Comparison of ENCODE assay signal across 13 cellular contexts in the genomic region with DNA sequence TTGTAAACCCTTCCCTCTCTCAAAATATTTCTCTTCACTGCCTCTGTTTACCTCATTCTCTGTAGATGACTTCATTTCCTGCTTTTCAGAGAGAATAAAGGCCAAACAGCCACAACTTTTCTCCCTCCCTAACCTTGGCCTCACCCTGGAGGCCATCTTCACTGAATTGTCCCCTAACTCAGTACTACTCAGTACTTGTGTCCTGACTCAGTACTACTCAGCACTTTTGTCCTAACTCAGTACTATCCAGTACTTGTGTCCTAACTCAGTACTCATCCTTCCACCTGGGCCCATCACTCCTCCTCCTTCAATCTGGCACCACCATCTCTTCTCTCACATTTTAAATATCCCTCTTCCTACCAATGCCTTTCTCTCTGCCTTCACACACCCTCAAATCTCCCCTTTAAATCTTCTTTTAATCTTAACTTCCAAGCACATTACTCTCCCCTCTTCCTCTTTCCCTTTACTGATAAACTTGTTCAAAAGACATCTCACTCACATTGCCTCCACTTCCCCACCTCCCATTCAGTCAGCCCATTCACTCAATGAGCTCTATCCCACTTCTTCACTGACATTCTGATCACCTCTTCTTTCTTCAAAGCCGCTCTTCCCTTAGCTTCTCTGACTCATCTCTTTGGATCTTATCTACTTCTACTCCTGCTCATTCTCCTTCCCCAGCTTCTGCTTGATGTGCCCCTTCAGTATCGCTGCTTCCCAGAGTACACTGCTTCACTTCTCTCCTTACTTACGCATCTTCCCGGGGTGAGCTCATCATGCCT.
"Had no signal": no experiment of that assay in that cellular context is flagged by ENCODE, and none has a peak within 500 bp of the region (broad histone marks: within the 10 kb centered on the region; RNA-seq: fewer than 3 reads in every experiment).

No MANE protein-coding gene starts in this region.

- H3K27ac ChIP-seq: adrenal gland, lower lobe of right lung, parathyroid adenoma, sigmoid colon, upper lobe of right lung had no signal

- H3K4me1 ChIP-seq: adrenal gland, lower lobe of right lung, parathyroid adenoma, upper lobe of right lung had no signal

- H3K4me3 ChIP-seq: adrenal gland, lower lobe of right lung, sigmoid colon, upper lobe of right lung had no signal

- H3K36me3 ChIP-seq: adrenal gland, lower lobe of right lung, sigmoid colon, upper lobe of right lung had no signal

- ATAC-seq: activated CD4-positive, CD25-positive, alpha-beta regulatory T cell treated with anti-CD3 and anti-CD28 coated beads, Interleukin-2, amount 50 U/mL, for 24 hours; activated naive CD4-positive, alpha-beta T cell treated with anti-CD3 and anti-CD28 coated beads, Interleukin-2, amount 50 U/mL, for 72 hours; activated T-cell treated with anti-CD3 and anti-CD28 coated beads, Interleukin-2, amount 50 U/mL, for 72 hours; lower lobe of right lung; natural killer cell; stimulated activated effector memory CD8-positive, alpha-beta T cell treated with anti-CD3 and anti-CD28 coated beads, Interleukin-12 subunit alpha, Interleukin-12 subunit beta, amount 100 ng/mL, for 72 hours; upper lobe of right lung had no signal

- H3K9me3 ChIP-seq: adrenal gland, lower lobe of right lung, sigmoid colon, upper lobe of right lung had no signal

- H3K27me3 ChIP-seq: upper lobe of right lung had no signal

- DNase-seq: activated CD4-positive, alpha-beta T cell treated with anti-CD3 and anti-CD28 coated beads, Interleukin-2, amount 50 U/mL, for 1 hour; activated gamma-delta T cell treated with Interleukin-2 at 50 U/mL for 16 hours; activated T-cell treated with anti-CD3 and anti-CD28 coated beads, Interleukin-2, amount 50 U/mL, for 72 hours; adrenal gland; lower lobe of right lung; natural killer cell; sigmoid colon; stimulated activated CD4-positive, alpha-beta T cell treated with anti-CD3 and anti-CD28 coated beads, Interleukin-4, amount 100 ng/mL, for 24 hours; upper lobe of right lung had no signal
